ENCODE assay signal across 22 cellular contexts in genomic region chr16:3454093-3454492, GRCh38. TPM values are rescaled to one million over a fixed set of nuclear protein-coding genes. Genes with fewer than 3 reads are reported as not detected.
A peak's percentile ranks its signal among the peaks of the same experiment; 100 is the strongest.
DNase-seq lines count a peak whose midpoint lies in the region; ATAC-seq and TF ChIP-seq lines count a peak whose summit lies in the region.
"Had no signal": no experiment of that assay in that cellular context is flagged by ENCODE, and none has a peak within 500 bp of the region (broad histone marks: within the 10 kb centered on the region; RNA-seq: fewer than 3 reads in every experiment).

No MANE protein-coding gene starts in this region.

- no peak overlapping the region for H2BK15ac ChIP-seq in mesenchymal stem cell (ENCODE audit: low read depth, poor library complexity, severe bottlenecking)

- no peak for TF ChIP-seq CTCF in heart left ventricle (IDR thresholded peaks at IDR 0.05)

- no peak overlapping the region for H3K4ac ChIP-seq in mesenchymal stem cell (ENCODE audit: low read depth in 1 of 2, low read length in 2 of 2)

- no peak overlapping the region for H3K4me2 ChIP-seq in mesenchymal stem cell (ENCODE audit: low read length, poor library complexity, severe bottlenecking)

- intact Hi-C loops in right cardiac atrium (cut with DNase I) = loop anchor here in 1 of 4 donors (10.0 kb wide), 1 partner anchor 49 kb away; the partner anchor contains the start of genes ZNF174 and ZSCAN32
- intact Hi-C loops in heart left ventricle (cut with DNase I) = loop anchor here in 7 of 10 donors (5.0 to 10.0 kb wide), 7 partner anchors 49 to 399 kb away; partner anchors contain the start of genes ZNF174 (in 4 of the 7), ZSCAN32 (in 4 of the 7), TIGD7 (in 2 of the 7) and ZNF75A (in 2 of the 7)

- no peaks in the 10 kb centered on the region for H3K9me3 ChIP-seq in right cardiac atrium (ENCODE audit: control insufficient read depth, low read length)
- no peaks in the 10 kb centered on the region for H3K9me3 ChIP-seq in heart left ventricle
- H3K9me3 ChIP-seq in mesenchymal stem cell (ENCODE audit: control insufficient read depth, low read length) = no peaks in the 10 kb centered on the region
- H3K9me3 ChIP-seq: psoas muscle had no signal

- no peak overlapping the region for H2BK12ac ChIP-seq in mesenchymal stem cell (ENCODE audit: low read length in 2 of 2)

- no peak overlapping the region for H2BK5ac ChIP-seq in mesenchymal stem cell (ENCODE audit: low read depth, low read length, poor library complexity, severe bottlenecking)

- no peak overlapping the region for H2AFZ ChIP-seq in mesenchymal stem cell (ENCODE audit: low read depth, low read length)

- H3K4me3 ChIP-seq in right cardiac atrium (ENCODE audit: low read length) (no peak overlapping the region), heart left ventricle (no peak overlapping the region), mesenchymal stem cell (ENCODE audit: insufficient read depth in 1 of 2, low read depth in 1 of 2, low read length in 2 of 2) (no peak overlapping the region)
- H3K4me3 ChIP-seq: psoas muscle had no signal

- H3K4me1 ChIP-seq in right cardiac atrium (ENCODE audit: control insufficient read depth, insufficient read depth, low read length) (peaks cover 5% of the 10 kb centered on the region), heart left ventricle (peaks cover 6 to 43% (median 23%) of the 10 kb centered on the region in 12 donors), mesenchymal stem cell (ENCODE audit: control insufficient read depth, insufficient read depth, low read depth, low read length) (peaks cover 11% of the 10 kb centered on the region)

- no peak overlapping the region for H3K9ac ChIP-seq in mesenchymal stem cell (ENCODE audit: low read length)

- H3K18ac ChIP-seq in mesenchymal stem cell (ENCODE audit: low read depth in 1 of 2, low read length in 2 of 2) = no peak overlapping the region

- H3K36me3 ChIP-seq in heart left ventricle (peaks cover 0 to 25% (median 9%) of the 10 kb centered on the region in 9 donors), mesenchymal stem cell (ENCODE audit: control insufficient read depth in 1 of 2, insufficient read depth in 2 of 2, low read depth in 1 of 2, low read length in 2 of 2) (peaks cover 2 to 14% of the 10 kb centered on the region in 2 experiments)

- H3K14ac ChIP-seq in mesenchymal stem cell (ENCODE audit: low read length in 2 of 2) = no peak overlapping the region

- H4K8ac ChIP-seq in mesenchymal stem cell (ENCODE audit: low read length) = no peak overlapping the region

- no peak for DNase-seq in right cardiac atrium
- DNase-seq in heart left ventricle = no peak
- peak; percentile 13 for DNase-seq in NCI-H69 (lab: John Stamatoyannopoulos, UW)
- DNase-seq in mesenchymal stem cell = no peak
- no peak for DNase-seq in activated CD4-positive, alpha-beta T cell treated with anti-CD3 and anti-CD28 coated beads for 1 hour
- DNase-seq in superior temporal gyrus (ENCODE audit: extremely low spot score) = no peak
- no peak for DNase-seq in OCI-M2 (lab: John Stamatoyannopoulos, UW; ENCODE audit: unreplicated experiment)
- DNase-seq: activated CD4-positive, alpha-beta T cell treated with anti-CD3 and anti-CD28 coated beads, Interleukin-2, amount 50 U/mL, for 48 hours; activated T-cell treated with anti-CD3 and anti-CD28 coated beads, Interleukin-2, amount 50 U/mL, for 72 hours; effector memory CD4-positive, alpha-beta T cell; left ventricle myocardium superior; MM.1S; naive B cell; NCI-H1930; psoas muscle; stimulated activated CD4-positive, alpha-beta T cell treated with anti-CD3 and anti-CD28 coated beads, Interleukin-12 subunit alpha, Interleukin-12 subunit beta, amount 100 ng/mL, for 4 hours had no signal

- H3K27ac ChIP-seq in right cardiac atrium (ENCODE audit: low read length) = peak overlapping the region; percentile 35
- peak overlapping the region in 4 of 12 donors; percentile 9 to 99 (median 99) for H3K27ac ChIP-seq in heart left ventricle
- H3K27ac ChIP-seq in mesenchymal stem cell (ENCODE audit: low read length, poor library complexity, severe bottlenecking) = peak overlapping the region; percentile 31
- H3K27ac ChIP-seq: psoas muscle had no signal

- H4K91ac ChIP-seq in mesenchymal stem cell (ENCODE audit: low read length) = no peak overlapping the region

- peaks cover 3% of the 10 kb centered on the region for H3K79me1 ChIP-seq in mesenchymal stem cell (replicated peaks; ENCODE audit: low read length, poor library complexity, severe bottlenecking)

- H2BK120ac ChIP-seq in mesenchymal stem cell (ENCODE audit: low read depth, low read length) = no peak overlapping the region

- no peak overlapping the region for H2AK5ac ChIP-seq in mesenchymal stem cell (ENCODE audit: low read length, severe bottlenecking)

- no peak overlapping the region for H3K23ac ChIP-seq in mesenchymal stem cell (ENCODE audit: low read length in 2 of 2)

- no peak for ATAC-seq in right cardiac atrium
- no peak for ATAC-seq in heart left ventricle
- ATAC-seq in GM18907 (IDR thresholded peaks at IDR 0.05; ENCODE audit: unreplicated experiment) = no peak
- ATAC-seq: activated T-cell treated with anti-CD3 and anti-CD28 coated beads, Interleukin-2, amount 50 U/mL, for 72 hours; HCT116; left ventricle myocardium superior; psoas muscle; SK-N-SH treated with all-trans-retinoic acid at 6 μM for 48 hours had no signal

- WGBS in right cardiac atrium = 85% methylated on average over 5 of the region's 5 CpGs
- WGBS in heart left ventricle, 4 donors = 83 to 87% (median 85%) methylated on average over 5 of the region's 5 CpGs
- 94% methylated on average over 5 of the region's 5 CpGs for WGBS in mesenchymal stem cell

- no peaks in the 10 kb centered on the region for H3K27me3 ChIP-seq in right cardiac atrium (ENCODE audit: control insufficient read depth, insufficient read depth)
- H3K27me3 ChIP-seq in heart left ventricle = no peaks in the 10 kb centered on the region
- no peaks in the 10 kb centered on the region for H3K27me3 ChIP-seq in mesenchymal stem cell (ENCODE audit: control insufficient read depth in 1 of 2, insufficient read depth in 1 of 2, low read length in 2 of 2)

- TF ChIP-seq POLR2A in heart left ventricle (IDR thresholded peaks at IDR 0.05) = no peak

RNA-seq across cellular contexts. Expression of gene NAA60, which starts 10.6 kb away (rescaled TPM):
- 10 to 100 TPM; 40.7 to 51.5 (median 46.0) TPM for total RNA-seq in right cardiac atrium
- polyA plus RNA-seq in right cardiac atrium = 50.9 TPM
- total RNA-seq in heart left ventricle = 10 to 100 TPM; 30.3 to 61.9 (median 37.0) TPM
- polyA plus RNA-seq in heart left ventricle = 10 to 100 TPM; 38.6 to 39.1 TPM
- 57.5 TPM for polyA plus RNA-seq in mesenchymal stem cell (2013, experiment 1 of 2)
- polyA plus RNA-seq in mesenchymal stem cell (2013, experiment 2 of 2) = 57.4 TPM

RNA-seq across cellular contexts. Expression of gene ZNF597, which starts 10.8 kb away (rescaled TPM):
- total RNA-seq in right cardiac atrium = 1 to 10 TPM; 2.0 to 3.5 (median 2.2) TPM
- 0.88 TPM for polyA plus RNA-seq in right cardiac atrium
- total RNA-seq in heart left ventricle = 1 to 10 TPM; 1.5 to 3.3 (median 1.8) TPM
- polyA plus RNA-seq in heart left ventricle = 1 to 10 TPM in 1 of 2 donors, under 1 TPM in 1; 0.65 to 1.4 TPM
- polyA plus RNA-seq in mesenchymal stem cell (2013, experiment 1 of 2) = 1.5 TPM
- 1.6 TPM for polyA plus RNA-seq in mesenchymal stem cell (2013, experiment 2 of 2)

RNA-seq across cellular contexts. Expression of gene C16orf90, which starts 41.2 kb away (rescaled TPM):
- total RNA-seq in right cardiac atrium (not detected), heart left ventricle (not detected)
- polyA plus RNA-seq in right cardiac atrium (not detected), heart left ventricle (not detected)
- polyA plus RNA-seq in mesenchymal stem cell (2013, experiment 1 of 2) = not detected
- not detected for polyA plus RNA-seq in mesenchymal stem cell (2013, experiment 2 of 2)
- total RNA-seq: activated T-cell treated with anti-CD3 and anti-CD28 coated beads, Interleukin-2, amount 50 U/mL, for 72 hours; left ventricle myocardium superior; NCI-H460; OCI-LY7; psoas muscle had no signal
- polyA plus RNA-seq: adipose tissue, psoas muscle had no signal

RNA-seq across cellular contexts. Expression of gene CLUAP1, which starts 46.7 kb away (rescaled TPM):
- total RNA-seq in right cardiac atrium = 10 to 100 TPM; 16.8 to 22.2 (median 18.6) TPM
- 8.5 TPM for polyA plus RNA-seq in right cardiac atrium
- total RNA-seq in heart left ventricle = 10 to 100 TPM in 8 of 9 donors, 1 to 10 TPM in 1; 8.4 to 22.1 (median 15.7) TPM
- polyA plus RNA-seq in heart left ventricle = 10 to 100 TPM in 1 of 2 donors, 1 to 10 TPM in 1; 4.9 to 18.0 TPM
- polyA plus RNA-seq in mesenchymal stem cell (2013, experiment 1 of 2) = 11.7 TPM
- 11.8 TPM for polyA plus RNA-seq in mesenchymal stem cell (2013, experiment 2 of 2)

RNA-seq across cellular contexts. Expression of gene ZNF174, which starts 53.1 kb away (rescaled TPM):
- 10 to 100 TPM in 3 of 4 donors, 1 to 10 TPM in 1; 8.9 to 13.5 (median 11.8) TPM for total RNA-seq in right cardiac atrium
- 11.1 TPM for polyA plus RNA-seq in right cardiac atrium
- 10 to 100 TPM in 5 of 9 donors, 1 to 10 TPM in 4; 8.4 to 21.0 (median 10.6) TPM for total RNA-seq in heart left ventricle
- 1 to 10 TPM; 7.9 to 8.1 TPM for polyA plus RNA-seq in heart left ventricle
- polyA plus RNA-seq in mesenchymal stem cell (2013, experiment 1 of 2) = 12.2 TPM
- 12.2 TPM for polyA plus RNA-seq in mesenchymal stem cell (2013, experiment 2 of 2)
